24 cellular contexts compared by ENCODE assay signal in the genomic region with DNA sequence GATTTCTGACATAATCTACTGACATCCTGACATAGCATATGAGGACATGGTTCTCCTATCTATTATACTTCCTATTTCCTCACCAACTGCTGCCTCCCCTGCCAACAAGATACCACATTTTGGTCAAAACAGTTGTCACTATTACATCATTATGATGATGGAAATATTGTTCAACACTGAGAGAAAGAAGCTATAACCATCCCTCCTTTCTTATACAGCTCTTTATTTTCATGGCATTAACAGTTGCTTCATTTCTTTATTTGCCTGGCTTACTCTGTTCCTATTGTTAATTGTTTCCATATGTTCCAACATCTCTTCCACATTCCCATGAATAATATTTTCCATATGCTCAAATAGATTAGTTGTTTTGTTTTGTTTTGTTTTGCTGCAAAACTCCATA. TPM values are rescaled to one million over a fixed set of nuclear protein-coding genes. Genes with fewer than 3 reads are reported as not detected.
DNase-seq lines count a peak whose midpoint lies in the region; ATAC-seq and TF ChIP-seq lines count a peak whose summit lies in the region.
"Had no signal": no experiment of that assay in that cellular context is flagged by ENCODE, and none has a peak within 500 bp of the region (broad histone marks: within the 10 kb centered on the region; RNA-seq: fewer than 3 reads in every experiment).

No MANE protein-coding gene starts in this region.

- in situ Hi-C loops in KBM-7 (cut with MboI; ENCODE audit: low pct_unique_long_range_greater_than_20kb, low sequenced_read_pairs) = no loop called here
- in situ Hi-C loops in brain microvascular endothelial cell (cut with HindIII; ENCODE audit: low pct_ligation_motif_present, low sequenced_read_pairs) = no loop called here

- TF ChIP-seq POLR2A in uterus (IDR thresholded peaks at IDR 0.05) = no peak

- H3K27me3 ChIP-seq in brain microvascular endothelial cell (replicated peaks) (no peaks in the 10 kb centered on the region), uterus (no peaks in the 10 kb centered on the region), upper lobe of right lung (no peaks in the 10 kb centered on the region)
- H3K27me3 ChIP-seq: esophagus squamous epithelium had no signal

- DNase-seq in EL (peak; percentile 28), KBM-7 (peak; percentile 12), fibroblast of the aortic adventitia (ENCODE audit: low read depth) (peak; percentile 53), brain microvascular endothelial cell (no peak), uterus (no peak), upper lobe of right lung (no peak)
- DNase-seq in activated CD4-positive, CD25-positive, alpha-beta regulatory T cell (lab: John Stamatoyannopoulos, UW) = no peak
- DNase-seq: activated CD4-positive, alpha-beta T cell treated with anti-CD3 and anti-CD28 coated beads for 1 hour; activated CD8-positive, alpha-beta memory T cell treated with anti-CD3 and anti-CD28 coated beads for 24 hours; activated T-cell treated with anti-CD3 and anti-CD28 coated beads, Interleukin-2, amount 50 U/mL, for 48 hours; Caco-2; effector memory CD4-positive, alpha-beta T cell; esophagus squamous epithelium; hypothalamus; lower lobe of right lung; NCI-H1694; NCI-H748 treated with DMSO at 0.1 percent for 48 hours; PC-9; small intestine; stimulated activated naive CD4-positive, alpha-beta T cell; T1000 had no signal

- intact Hi-C loops in uterus (cut with DNase I; ENCODE audit: low total_unique reads) = no loop called here
- intact Hi-C loops in upper lobe of right lung (cut with DNase I) = no loop called here

- ATAC-seq in SK-N-SH treated with all-trans-retinoic acid at 6 μM for 48 hours (0 out of 3 replicates have a peak, but pooled peaks have one; percentile 5), upper lobe of right lung (no peak)
- ATAC-seq: activated naive CD4-positive, alpha-beta T cell treated with anti-CD3 and anti-CD28 coated beads, Interleukin-2, amount 50 U/mL, for 72 hours; lower lobe of right lung had no signal

- no peak for TF ChIP-seq CTCF in fibroblast of the aortic adventitia (IDR thresholded peaks at IDR 0.05; ENCODE audit: insufficient read depth, low read length)
- no peak for TF ChIP-seq CTCF in brain microvascular endothelial cell (IDR thresholded peaks at IDR 0.05; ENCODE audit: low read depth, low read length, missing control alignments)
- no peak for TF ChIP-seq CTCF in uterus (IDR thresholded peaks at IDR 0.05)
- no peak for TF ChIP-seq CTCF in upper lobe of right lung (IDR thresholded peaks at IDR 0.05)

- H3K27ac ChIP-seq in brain microvascular endothelial cell (no peak overlapping the region), uterus (no peak overlapping the region), upper lobe of right lung (no peak overlapping the region)
- H3K27ac ChIP-seq: esophagus squamous epithelium, lower lobe of right lung, PC-9 had no signal

- H3K36me3 ChIP-seq in brain microvascular endothelial cell (replicated peaks) (no peaks in the 10 kb centered on the region), uterus (no peaks in the 10 kb centered on the region), upper lobe of right lung (no peaks in the 10 kb centered on the region)
- H3K36me3 ChIP-seq: lower lobe of right lung had no signal

- H3K4me3 ChIP-seq in fibroblast of the aortic adventitia (ENCODE audit: low read depth, low read length) (no peak overlapping the region), brain microvascular endothelial cell (ENCODE audit: low read depth, low read length) (no peak overlapping the region), uterus (no peak overlapping the region), upper lobe of right lung (no peak overlapping the region)
- H3K4me3 ChIP-seq: esophagus squamous epithelium, lower lobe of right lung, PC-9 had no signal

- H3K4me1 ChIP-seq in uterus (no peaks in the 10 kb centered on the region), upper lobe of right lung (peaks cover 10% of the 10 kb centered on the region)
- H3K4me1 ChIP-seq: Caco-2 had no signal

- peaks cover 0 to 5% of the 10 kb centered on the region in 2 donors for H3K9me3 ChIP-seq in uterus
- peaks cover 8% of the 10 kb centered on the region for H3K9me3 ChIP-seq in upper lobe of right lung
- H3K9me3 ChIP-seq: esophagus squamous epithelium had no signal

TF ChIP-seq in SK-N-SH treated with all-trans-retinoic acid at 6 μM for 48 hours, 23 proteins besides CTCF, POLR2A, EP300 and RAD21:
- TF ChIP-seq, protein P1, sequence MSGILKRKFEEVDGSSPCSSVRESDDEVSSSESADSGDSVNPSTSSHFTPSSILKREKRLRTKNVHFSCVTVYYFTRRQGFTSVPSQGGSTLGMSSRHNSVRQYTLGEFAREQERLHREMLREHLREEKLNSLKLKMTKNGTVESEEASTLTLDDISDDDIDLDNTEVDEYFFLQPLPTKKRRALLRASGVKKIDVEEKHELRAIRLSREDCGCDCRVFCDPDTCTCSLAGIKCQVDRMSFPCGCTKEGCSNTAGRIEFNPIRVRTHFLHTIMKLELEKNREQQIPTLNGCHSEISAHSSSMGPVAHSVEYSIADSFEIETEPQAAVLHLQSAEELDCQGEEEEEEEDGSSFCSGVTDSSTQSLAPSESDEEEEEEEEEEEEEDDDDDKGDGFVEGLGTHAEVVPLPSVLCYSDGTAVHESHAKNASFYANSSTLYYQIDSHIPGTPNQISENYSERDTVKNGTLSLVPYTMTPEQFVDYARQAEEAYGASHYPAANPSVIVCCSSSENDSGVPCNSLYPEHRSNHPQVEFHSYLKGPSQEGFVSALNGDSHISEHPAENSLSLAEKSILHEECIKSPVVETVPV (CRISPR knock-in tag; IDR thresholded peaks at IDR 0.05) = no peak
- TF ChIP-seq, protein P2, sequence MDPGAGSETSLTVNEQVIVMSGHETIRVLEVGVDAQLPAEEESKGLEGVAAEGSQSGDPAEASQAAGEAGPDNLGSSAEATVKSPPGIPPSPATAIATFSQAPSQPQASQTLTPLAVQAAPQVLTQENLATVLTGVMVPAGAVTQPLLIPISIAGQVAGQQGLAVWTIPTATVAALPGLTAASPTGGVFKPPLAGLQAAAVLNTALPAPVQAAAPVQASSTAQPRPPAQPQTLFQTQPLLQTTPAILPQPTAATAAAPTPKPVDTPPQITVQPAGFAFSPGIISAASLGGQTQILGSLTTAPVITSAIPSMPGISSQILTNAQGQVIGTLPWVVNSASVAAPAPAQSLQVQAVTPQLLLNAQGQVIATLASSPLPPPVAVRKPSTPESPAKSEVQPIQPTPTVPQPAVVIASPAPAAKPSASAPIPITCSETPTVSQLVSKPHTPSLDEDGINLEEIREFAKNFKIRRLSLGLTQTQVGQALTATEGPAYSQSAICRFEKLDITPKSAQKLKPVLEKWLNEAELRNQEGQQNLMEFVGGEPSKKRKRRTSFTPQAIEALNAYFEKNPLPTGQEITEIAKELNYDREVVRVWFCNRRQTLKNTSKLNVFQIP (CRISPR knock-in tag; IDR thresholded peaks at IDR 0.05; ENCODE audit: borderline replicate concordance, low read depth) = no peak
- TF ChIP-seq TCF4 (CRISPR knock-in tag; IDR thresholded peaks at IDR 0.05; ENCODE audit: borderline replicate concordance) (peak; percentile 80), ZNF565 (CRISPR knock-in tag; conservative IDR thresholded peaks at IDR 0.05; ENCODE audit: low read depth) (no peak), ESRRG (CRISPR knock-in tag; IDR thresholded peaks at IDR 0.05) (no peak), RARB (CRISPR knock-in tag; IDR thresholded peaks at IDR 0.05) (no peak)
TF ChIP-seq in SK-N-SH treated with all-trans-retinoic acid at 6 μM for 48 hours: peak in this region for 1.

RNA-seq across cellular contexts. Expression of gene FILIP1L, which starts 40.8 kb away (rescaled TPM):
- total RNA-seq in fibroblast of the aortic adventitia (ENCODE audit: low replicate concordance) (15.2 and 34.3 TPM in 2 replicates), uterus (10 to 100 TPM; 48.5 to 99.1 (median 66.3) TPM), upper lobe of right lung (43.2 TPM)
- total RNA-seq: SK-MEL-5 had no signal

Comparison
In these comparisons a context has a peak if more than half of its experiments do, and no peak if none do; other contexts are left out.
1. DNase-seq: peak in EL (single experiment), KBM-7 (single experiment) and fibroblast of the aortic adventitia (single experiment); none in brain microvascular endothelial cell (single experiment), activated CD4-positive, CD25-positive, alpha-beta regulatory T cell (0 of 4), uterus (0 of 2) and upper lobe of right lung (single experiment).